In genomic region chr19:7926021-7926726, GRCh38 we compare ENCODE assay signal across 8 cellular contexts. TPM values are rescaled to one million over a fixed set of nuclear protein-coding genes. Genes with fewer than 3 reads are reported as not detected.
DNase-seq lines count a peak whose midpoint lies in the region; ATAC-seq and TF ChIP-seq lines count a peak whose summit lies in the region.

Gene CTXN1 (minus strand): TSS chr19:7926135. CDS start chr19:7925538, 597 bp downstream.

- TF ChIP-seq CTCF in hepatocyte (IDR thresholded peaks at IDR 0.05; ENCODE audit: poor library complexity) (no peak), sigmoid colon (IDR thresholded peaks at IDR 0.05) (peak in 2 of 4 experiments; percentile 9 to 11)

- CTCF ChIA-PET in CD4-positive, alpha-beta memory T cell (lab: Charles Lee; ENCODE audit: partially characterized antibody) = interaction anchor here (1.5 kb wide), 1 partner anchor 74 kb away, joined by 6 read pairs; no protein-coding TSS in a partner anchor

- H3K36me3 ChIP-seq in CD4-positive, alpha-beta memory T cell (ENCODE audit: insufficient read depth, low read length) = peaks cover 15% of the 10 kb centered on the region
- H3K36me3 ChIP-seq in HUES48 (ENCODE audit: control insufficient read depth, insufficient read depth, low read length) (peaks cover 26% of the 10 kb centered on the region), hepatocyte (replicated peaks; ENCODE audit: insufficient read depth, low read depth) (no peaks in the 10 kb centered on the region), sigmoid colon (peaks cover 12 to 20% (median 13%) of the 10 kb centered on the region in 4 donors)

- DNase-seq in CD4-positive, alpha-beta memory T cell = peak; percentile 68 to 78 (median 72)
- DNase-seq in T-helper 22 cell (ENCODE audit: low read depth) (peak; percentile 61), anterior cingulate cortex (lab: John Stamatoyannopoulos, UW) (peak in 42 of 58 donors; percentile 6 to 80 (median 45)), hepatocyte (ENCODE audit: low spot score) (peak; percentile 87), sigmoid colon (peak; percentile 88)

- WGBS in hepatocyte (ENCODE audit: low lambda C conversion rate, missing lambda C conversion rate) = 20% methylated on average over 16 of the region's 65 CpGs
- 13% methylated on average over 65 of the region's 65 CpGs for WGBS in sigmoid colon, 2 donors

- peak within 1 kb of the TSS; percentile 64 to 90 (median 83) for H3K4me3 Mint-ChIP-seq in CD4-positive, alpha-beta memory T cell

- H3K9me3 ChIP-seq in CD4-positive, alpha-beta memory T cell (ENCODE audit: control insufficient read depth in 1 of 2, low read length in 2 of 2) = no peaks in the 10 kb centered on the region
- H3K9me3 ChIP-seq in HUES48 (ENCODE audit: control insufficient read depth, insufficient read depth, low read length) = no peaks in the 10 kb centered on the region
- no peaks in the 10 kb centered on the region for H3K9me3 ChIP-seq in hepatocyte (ENCODE audit: low read depth)
- H3K9me3 ChIP-seq in sigmoid colon = no peaks in the 10 kb centered on the region

- H3K27me3 ChIP-seq in CD4-positive, alpha-beta memory T cell (ENCODE audit: insufficient read depth, low read length) = no peaks in the 10 kb centered on the region
- H3K27me3 ChIP-seq in HUES48 (ENCODE audit: control insufficient read depth, insufficient read depth, low read length) (no peaks in the 10 kb centered on the region), hepatocyte (no peaks in the 10 kb centered on the region), sigmoid colon (no peaks in the 10 kb centered on the region)

- no peak for ATAC-seq in HG02610 (IDR thresholded peaks at IDR 0.05; ENCODE audit: unreplicated experiment)
- no peak for ATAC-seq in GM19452 (IDR thresholded peaks at IDR 0.05; ENCODE audit: unreplicated experiment)

- H3K9ac ChIP-seq in HUES48 (ENCODE audit: low read depth, low read length) = no peak within 1 kb of the TSS

- no peak within 1 kb of the TSS for H3K4me3 ChIP-seq in CD4-positive, alpha-beta memory T cell (ENCODE audit: low read length in 2 of 2)
- H3K4me3 ChIP-seq in HUES48 (ENCODE audit: low read depth, low read length) (peak within 1 kb of the TSS; percentile 58), hepatocyte (peak within 1 kb of the TSS; percentile 61), sigmoid colon (peak within 1 kb of the TSS; percentile 39 to 81 (median 64))

- no peaks in the 10 kb centered on the region for H3K79me2 ChIP-seq in hepatocyte

- no peak for TF ChIP-seq EP300 in sigmoid colon (IDR thresholded peaks at IDR 0.05)

- no peak within 1 kb of the TSS for H3K27ac ChIP-seq in CD4-positive, alpha-beta memory T cell (ENCODE audit: low read depth, low read length)
- H3K27ac ChIP-seq in HUES48 (ENCODE audit: low read depth, low read length) = peak within 1 kb of the TSS; percentile 68
- H3K27ac ChIP-seq in hepatocyte = no peak within 1 kb of the TSS
- peak within 1 kb of the TSS; percentile 89 to 97 (median 94) for H3K27ac ChIP-seq in sigmoid colon

- H3K9me3 Mint-ChIP-seq in CD4-positive, alpha-beta memory T cell = no peaks in the 10 kb centered on the region

- peaks cover 0 to 16% of the 10 kb centered on the region in 2 donors for H3K36me3 Mint-ChIP-seq in CD4-positive, alpha-beta memory T cell

- POLR2A ChIA-PET in CD4-positive, alpha-beta memory T cell (lab: Charles Lee; ENCODE audit: partially characterized antibody) = interaction anchor here (1.5 kb wide), 2 partner anchors 9 to 18 kb away, joined by 5 to 8 read pairs; no protein-coding TSS in a partner anchor

- H3K27ac Mint-ChIP-seq in CD4-positive, alpha-beta memory T cell = peak within 1 kb of the TSS in 6 of 7 donors; percentile 53 to 84 (median 76)

- no peaks in the 10 kb centered on the region for H3K9me2 ChIP-seq in hepatocyte (replicated peaks; ENCODE audit: insufficient read depth)

- H3K4me1 Mint-ChIP-seq in CD4-positive, alpha-beta memory T cell = peaks cover 1 to 37% (median 20%) of the 10 kb centered on the region in 4 donors

- no peaks in the 10 kb centered on the region for H3K27me3 Mint-ChIP-seq in CD4-positive, alpha-beta memory T cell

- H3K4me2 ChIP-seq in hepatocyte = peak within 1 kb of the TSS; percentile 98

- TF ChIP-seq POLR2A in sigmoid colon (IDR thresholded peaks at IDR 0.05) = peak; percentile 22 to 35

- no peaks in the 10 kb centered on the region for H4K20me1 ChIP-seq in hepatocyte (ENCODE audit: insufficient read depth, poor library complexity, severe bottlenecking)

- intact Hi-C loops in CD4-positive, alpha-beta memory T cell (cut with micrococcal nuclease) = no loop called here
- intact Hi-C loops in sigmoid colon (cut with DNase I) = loop anchor here (10.0 kb wide), 3 partner anchors 439 to 1191 kb away; partner anchors contain the start of genes ANGPTL4, GPR108, MBD3L1 and TRIP10

- H3K4me1 ChIP-seq in CD4-positive, alpha-beta memory T cell (ENCODE audit: insufficient read depth, low read length) = peaks cover 20% of the 10 kb centered on the region
- H3K4me1 ChIP-seq in HUES48 (ENCODE audit: control insufficient read depth, insufficient read depth, low read length) (peaks cover 3% of the 10 kb centered on the region; the same call in 1 of the 2 replicates), hepatocyte (ENCODE audit: insufficient read depth) (peaks cover 32% of the 10 kb centered on the region), sigmoid colon (peaks cover 0 to 97% (median 92%) of the 10 kb centered on the region in 4 donors)

- peak within 1 kb of the TSS; percentile 20 for H2AFZ ChIP-seq in hepatocyte

RNA-seq across cellular contexts. Expression of gene CTXN1, which starts in this region (rescaled TPM):
- not detected for total RNA-seq in CD4-positive, alpha-beta memory T cell
- polyA plus RNA-seq in CD4-positive, alpha-beta memory T cell = not detected
- total RNA-seq in hepatocyte (4.3 and 5.2 TPM in 2 replicates), sigmoid colon (10 to 100 TPM; 25.3 to 92.2 (median 38.8) TPM)
- polyA plus RNA-seq in hepatocyte (13.5 and 14.5 TPM in 2 replicates), sigmoid colon (1 to 10 TPM in 1 of 3 donors, under 1 TPM in 2; 0.60 to 2.2 (median 0.92) TPM)

Comparison
In these comparisons a context has a peak if more than half of its experiments do, and no peak if none do; other contexts are left out.
1. Peak in DNase-seq in CD4-positive, alpha-beta memory T cell; RNA of the gene not detected or under 1 TPM.
2. H3K27ac ChIP-seq: peak in HUES48 (single experiment) and sigmoid colon (4 of 4); none in CD4-positive, alpha-beta memory T cell (single experiment) and hepatocyte (single experiment).
3. H3K4me3 ChIP-seq: peak in HUES48 (single experiment), hepatocyte (single experiment) and sigmoid colon (4 of 4); none in CD4-positive, alpha-beta memory T cell (0 of 2).
4. Peak in every context shown above with its lines, with median percentiles within 50 percentile points of each other: DNase-seq.